ENCODE assay signal across 8 cellular contexts in genomic region chr3:194685050-194685722, GRCh38. TPM values are rescaled to one million over a fixed set of nuclear protein-coding genes. Genes with fewer than 3 reads are reported as not detected.
A peak's percentile ranks its signal among the peaks of the same experiment; 100 is the strongest.
DNase-seq lines count a peak whose midpoint lies in the region; ATAC-seq and TF ChIP-seq lines count a peak whose summit lies in the region.

No MANE protein-coding gene starts in this region.

- ATAC-seq in HG02763 (IDR thresholded peaks at IDR 0.05; ENCODE audit: unreplicated experiment), result peak; percentile 2

- TF ChIP-seq RAD21 in neural cell (conservative IDR thresholded peaks at IDR 0.05), result no peak

- H3K4me3 Mint-ChIP-seq in brain, result peak overlapping the region; percentile 90 to 99 (median 96)

- H3K9ac ChIP-seq in ES-I3 (ENCODE audit: low read depth, low read length), result peak overlapping the region; percentile 74; the same call in 1 of the 2 replicates
- H3K9ac ChIP-seq in neural cell (ENCODE audit: low read length), result peak overlapping the region; percentile 36

- no peaks in the 10 kb centered on the region for H3K9me2 ChIP-seq in neural cell (ENCODE audit: insufficient read depth, low read length)

- H3K4me3 ChIP-seq in neural cell (ENCODE audit: low read length), result peak overlapping the region; percentile 74

- DNase-seq in C1 segment of cervical spinal cord (lab: John Stamatoyannopoulos, UW) (no peak), EL (no peak), retina (no peak), NCI-H526 treated with DMSO at 0.1 percent for 48 hours (lab: John Stamatoyannopoulos, UW) (no peak)

- H3K27ac ChIP-seq in neural cell (ENCODE audit: low read length), result no peak overlapping the region

- H3K36me3 ChIP-seq in ES-I3 (ENCODE audit: insufficient read depth, low read length) (no peaks in the 10 kb centered on the region), neural cell (ENCODE audit: insufficient read depth, low read length) (no peaks in the 10 kb centered on the region)

- peaks cover 41% of the 10 kb centered on the region for H3K4me1 Mint-ChIP-seq in brain

- H3K27ac Mint-ChIP-seq in brain, result peak overlapping the region; percentile 83 to 91 (median 87)

- H4K20me1 ChIP-seq in neural cell (ENCODE audit: insufficient read depth), result no peaks in the 10 kb centered on the region

- H3K9me3 ChIP-seq in ES-I3 (ENCODE audit: control insufficient read depth, insufficient read depth, low read length) (no peaks in the 10 kb centered on the region), neural cell (ENCODE audit: low read length) (no peaks in the 10 kb centered on the region)

- no peaks in the 10 kb centered on the region for H3K79me2 ChIP-seq in neural cell (replicated peaks; ENCODE audit: insufficient read depth, low read length)

- H3K9me3 Mint-ChIP-seq in brain, result peaks cover 0 to 4% (median 0%) of the 10 kb centered on the region in 5 experiments

- TF ChIP-seq CTCF in brain (conservative IDR thresholded peaks at IDR 0.05) (no peak), neural cell (IDR thresholded peaks at IDR 0.05; ENCODE audit: poor library complexity, severe bottlenecking) (no peak)

- peaks cover 68% of the 10 kb centered on the region for H3K27me3 Mint-ChIP-seq in brain

- peak overlapping the region; percentile 1 for H2AFZ ChIP-seq in neural cell (ENCODE audit: low read depth, low read length)

- no peak for TF ChIP-seq EP300 in neural cell (conservative IDR thresholded peaks at IDR 0.05; ENCODE audit: poor library complexity, severe bottlenecking)

- no peaks in the 10 kb centered on the region for H3K36me3 Mint-ChIP-seq in brain

- peaks cover 12% of the 10 kb centered on the region for H3K4me1 ChIP-seq in ES-I3 (ENCODE audit: insufficient read depth, low read length)

- peaks cover 58% of the 10 kb centered on the region for H3K27me3 ChIP-seq in neural cell (ENCODE audit: insufficient read depth, low read depth, low read length)

- peak overlapping the region; percentile 62 for H3K4me2 ChIP-seq in neural cell (ENCODE audit: low read length)

- no peaks in the 10 kb centered on the region for H3F3A ChIP-seq in neural cell (ENCODE audit: insufficient read depth, low read length, poor library complexity, severe bottlenecking)

TF ChIP-seq in neural cell, 6 proteins besides CTCF, POLR2A, EP300 and RAD21:
- TF ChIP-seq POLR2AphosphoS5 (IDR thresholded peaks at IDR 0.05), result no peak
- no peak for TF ChIP-seq MXI1 (conservative IDR thresholded peaks at IDR 0.05; ENCODE audit: poor library complexity, severe bottlenecking)
- no peak for TF ChIP-seq REST (IDR thresholded peaks at IDR 0.05; ENCODE audit: borderline replicate concordance)
- no peak for TF ChIP-seq SMC3 (conservative IDR thresholded peaks at IDR 0.05; ENCODE audit: poor library complexity)
TF ChIP-seq in neural cell: peak in this region for 0.

RNA-seq across cellular contexts. Expression of gene FAM43A, which starts 0.5 kb away (rescaled TPM):
- polyA plus RNA-seq in brain (ENCODE audit: insufficient read depth, low read depth, low replicate concordance) (3.8 TPM), neural cell (0.59 and 0.82 TPM in 2 replicates)
- 1.2 TPM in 2 replicates for polyA minus RNA-seq in neural cell

RNA-seq across cellular contexts. Expression of gene LSG1, which starts 13.2 kb away (rescaled TPM):
- polyA plus RNA-seq in brain (ENCODE audit: insufficient read depth, low read depth, low replicate concordance) (29.9 TPM), neural cell (25.6 and 35.5 TPM in 2 replicates)
- 35.8 and 37.6 TPM in 2 replicates for polyA minus RNA-seq in neural cell

RNA-seq across cellular contexts. Expression of gene TMEM44, which starts 52.0 kb away (rescaled TPM):
- polyA plus RNA-seq in brain (ENCODE audit: insufficient read depth, low read depth, low replicate concordance), result 20.1 TPM
- polyA plus RNA-seq in neural cell, result 40.6 and 59.3 TPM in 2 replicates
- 34.3 and 38.0 TPM in 2 replicates for polyA minus RNA-seq in neural cell
